ENCODE assay signal across 10 cellular contexts in the genomic region with DNA sequence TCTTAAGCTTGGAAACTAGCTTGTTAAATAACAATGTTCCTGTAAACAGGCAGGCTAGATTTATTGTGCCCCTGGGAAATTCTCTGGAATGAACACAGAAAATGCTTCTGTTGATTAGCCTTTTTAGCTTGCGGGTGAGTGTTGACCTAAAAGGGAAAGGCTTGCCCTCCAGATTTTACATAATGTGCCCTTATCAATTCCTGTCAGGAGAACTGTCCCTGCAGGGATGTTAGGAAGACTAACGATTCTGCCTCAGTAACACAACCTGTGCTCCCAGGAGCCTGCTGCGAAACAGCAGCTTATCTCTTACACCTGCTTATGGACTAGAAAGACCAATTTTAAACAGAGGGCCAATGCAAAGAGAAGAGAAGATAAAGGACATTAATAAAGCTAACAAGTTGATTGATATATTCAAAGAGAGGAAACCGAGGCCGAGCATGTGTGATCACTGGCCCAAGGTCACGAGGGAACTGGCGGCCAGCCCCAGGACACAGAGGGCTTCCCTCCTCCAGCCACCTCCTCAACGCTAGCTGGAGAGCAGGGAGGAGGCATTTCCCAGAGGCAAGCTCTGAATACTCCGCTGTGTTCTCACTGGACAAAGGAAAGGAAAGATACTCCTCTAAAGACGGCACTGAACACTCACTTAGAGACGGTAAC. TPM values are rescaled to one million over a fixed set of nuclear protein-coding genes. Genes with fewer than 3 reads are reported as not detected.
DNase-seq lines count a peak whose midpoint lies in the region; ATAC-seq, FAIRE-seq and TF ChIP-seq lines count a peak whose summit lies in the region.
"Had no signal": no experiment of that assay in that cellular context is flagged by ENCODE, and none has a peak within 500 bp of the region (broad histone marks: within the 10 kb centered on the region; RNA-seq: fewer than 3 reads in every experiment).

No MANE protein-coding gene starts in this region.

- POLR2A ChIA-PET in HepG2 (lab: Yijun Ruan, JAX): no interaction called here

- no peak overlapping the region for H3K27ac ChIP-seq in liver (ENCODE audit: low read depth in 1 of 2, low read length in 2 of 2)
- no peak overlapping the region for H3K27ac ChIP-seq in HepG2 (ENCODE audit: extremely low read length, insufficient read depth, low read length)
- peak overlapping the region in 1 of 2 donors; percentile 18 for H3K27ac ChIP-seq in ovary

- H3K9me3 ChIP-seq in liver (ENCODE audit: control insufficient read depth in 4 of 4, low read length in 3 of 4) (no peaks in the 10 kb centered on the region), HepG2 (ENCODE audit: low read length) (no peaks in the 10 kb centered on the region), ovary (no peaks in the 10 kb centered on the region)

- no peak overlapping the region for H3K4me2 ChIP-seq in HepG2 (ENCODE audit: low read depth, low read length)

- FAIRE-seq in HepG2 (lab: Jason Lieb, UNC): no peak
- FAIRE-seq: urothelium cell line had no signal

- H2AFZ ChIP-seq in HepG2 (ENCODE audit: low read length): no peak overlapping the region

- H3K4me1 ChIP-seq in liver (ENCODE audit: control insufficient read depth in 4 of 4, insufficient read depth in 4 of 4, low read length in 3 of 4) (no peaks in the 10 kb centered on the region), HepG2 (ENCODE audit: insufficient read depth, low read length) (no peaks in the 10 kb centered on the region), ovary (ENCODE audit: insufficient read depth) (peaks cover 5% of the 10 kb centered on the region)

- DNase-seq in HepG2 (ENCODE audit: low spot score) (no peak), Right ventricle myocardium superior (peak; percentile 64), ovary (peak; percentile 56 to 83 (median 64)), NCI-H187 (lab: John Stamatoyannopoulos, UW) (no peak), NCI-H446 treated with DMSO at 0.1 percent for 48 hours (lab: John Stamatoyannopoulos, UW) (no peak)
- DNase-seq: NCI-H1048 had no signal

- H3K9ac ChIP-seq in liver (ENCODE audit: low read depth in 1 of 2, low read length in 2 of 2) (no peak overlapping the region), HepG2 (ENCODE audit: insufficient read depth, low read depth, low read length) (no peak overlapping the region)

- H3K36me3 ChIP-seq in liver (ENCODE audit: control insufficient read depth in 4 of 4, insufficient read depth in 3 of 4, low read depth in 1 of 4, low read length in 3 of 4): no peaks in the 10 kb centered on the region
- H3K36me3 ChIP-seq in HepG2 (replicated peaks in 1 of 2; ENCODE audit: control insufficient read depth in 1 of 2, insufficient read depth in 2 of 2, low read length in 2 of 2): no peaks in the 10 kb centered on the region
- no peaks in the 10 kb centered on the region for H3K36me3 ChIP-seq in ovary

- TF ChIP-seq EP300 in HepG2 (IDR thresholded peaks at IDR 0.05; ENCODE audit: low read depth in 2 of 2, low read length in 2 of 2) (no peak), HepG2 (CRISPR knock-in tag; IDR thresholded peaks at IDR 0.05; ENCODE audit: borderline replicate concordance) (no peak), ovary (IDR thresholded peaks at IDR 0.05) (no peak)

- no peak for TF ChIP-seq CTCF in liver (IDR thresholded peaks at IDR 0.05; ENCODE audit: low read depth, low read length, missing input control)
- TF ChIP-seq CTCF in HepG2 (CRISPR knock-in tag; IDR thresholded peaks at IDR 0.05): no peak
- TF ChIP-seq CTCF in ovary (IDR thresholded peaks at IDR 0.05): no peak

- CTCF ChIA-PET in HepG2 (lab: Yijun Ruan, JAX; ENCODE audit: low intra/inter-chr PET ratio, low total read pairs): no interaction called here

- intact Hi-C loops in HepG2 (cut with micrococcal nuclease; ENCODE audit: unreplicated experiment): no loop called here
- intact Hi-C loops in Right ventricle myocardium superior (cut with DNase I): loop anchor here (5.0 kb wide), 1 partner anchor 57 kb away; no protein-coding TSS in a partner anchor
- intact Hi-C loops in ovary (cut with DNase I): loop anchor here in 1 of 4 donors (5.0 kb wide), 1 partner anchor 48 kb away; a partner anchor contains a TSS

- no peaks in the 10 kb centered on the region for H3K79me2 ChIP-seq in HepG2 (ENCODE audit: insufficient read depth, low read length)

- no peak for TF ChIP-seq POLR2A in HepG2 (IDR thresholded peaks at IDR 0.05; ENCODE audit: insufficient read depth in 1 of 2, low read depth in 2 of 2, low read length in 2 of 2)
- no peak for TF ChIP-seq POLR2A in ovary (IDR thresholded peaks at IDR 0.05)

- ATAC-seq in HepG2 (no peak), Right ventricle myocardium superior (ENCODE audit: poor library complexity) (peak; percentile 70), GM21737 (IDR thresholded peaks at IDR 0.05; ENCODE audit: unreplicated experiment) (no peak), GM19023 (IDR thresholded peaks at IDR 0.05; ENCODE audit: unreplicated experiment) (no peak)

- in situ Hi-C loops in HepG2 (cut with HindIII; ENCODE audit: extremely low pct_ligation_motif_present, low pct_unique_long_range_greater_than_20kb): no loop called here

- H4K20me1 ChIP-seq in HepG2 (ENCODE audit: insufficient read depth, low read length): no peaks in the 10 kb centered on the region; the same call in 1 of the 2 replicates

- no TSS peak for BruUV-seq in HepG2 (replicated peaks; lab: Mats Ljungman, UMichigan)

- no peak for TF ChIP-seq RAD21 in liver (IDR thresholded peaks at IDR 0.05)
- no peak for TF ChIP-seq RAD21 in HepG2 (CRISPR knock-in tag; IDR thresholded peaks at IDR 0.05)

- H3K4me3 ChIP-seq in liver (ENCODE audit: low read depth in 1 of 3, low read length in 3 of 3) (no peak overlapping the region), HepG2 (replicated peaks in 1 of 3; ENCODE audit: insufficient read depth in 1 of 3, low read depth in 2 of 3, low read length in 3 of 3) (no peak overlapping the region), ovary (peak overlapping the region; percentile 1)

- 69% methylated on average over 11 of the region's 11 CpGs for WGBS in liver
- WGBS in HepG2 (ENCODE audit: low lambda C conversion rate): 45% methylated on average over 10 of the region's 11 CpGs
- WGBS in ovary, 3 donors: 1 to 4% (median 3%) methylated on average over 11 of the region's 11 CpGs

- H3K27me3 ChIP-seq in liver (ENCODE audit: control insufficient read depth in 4 of 4, insufficient read depth in 4 of 4, low read length in 3 of 4): no peaks in the 10 kb centered on the region
- peaks cover 1 to 21% of the 10 kb centered on the region in 2 experiments for H3K27me3 ChIP-seq in HepG2 (ENCODE audit: control insufficient read depth in 1 of 2, insufficient read depth in 2 of 2, low read length in 2 of 2)
- H3K27me3 ChIP-seq in ovary: no peaks in the 10 kb centered on the region

TF ChIP-seq in liver, 16 proteins besides CTCF, POLR2A, EP300 and RAD21 (continues in another document):
- TF ChIP-seq NR2F2 (IDR thresholded peaks at IDR 0.05) (peak; percentile 58), HNF4A (conservative IDR thresholded peaks at IDR 0.05) (no peak)

TF ChIP-seq in HepG2, 621 proteins besides CTCF, POLR2A, EP300 and RAD21 (continues in another document):
- TF ChIP-seq, protein P1, sequence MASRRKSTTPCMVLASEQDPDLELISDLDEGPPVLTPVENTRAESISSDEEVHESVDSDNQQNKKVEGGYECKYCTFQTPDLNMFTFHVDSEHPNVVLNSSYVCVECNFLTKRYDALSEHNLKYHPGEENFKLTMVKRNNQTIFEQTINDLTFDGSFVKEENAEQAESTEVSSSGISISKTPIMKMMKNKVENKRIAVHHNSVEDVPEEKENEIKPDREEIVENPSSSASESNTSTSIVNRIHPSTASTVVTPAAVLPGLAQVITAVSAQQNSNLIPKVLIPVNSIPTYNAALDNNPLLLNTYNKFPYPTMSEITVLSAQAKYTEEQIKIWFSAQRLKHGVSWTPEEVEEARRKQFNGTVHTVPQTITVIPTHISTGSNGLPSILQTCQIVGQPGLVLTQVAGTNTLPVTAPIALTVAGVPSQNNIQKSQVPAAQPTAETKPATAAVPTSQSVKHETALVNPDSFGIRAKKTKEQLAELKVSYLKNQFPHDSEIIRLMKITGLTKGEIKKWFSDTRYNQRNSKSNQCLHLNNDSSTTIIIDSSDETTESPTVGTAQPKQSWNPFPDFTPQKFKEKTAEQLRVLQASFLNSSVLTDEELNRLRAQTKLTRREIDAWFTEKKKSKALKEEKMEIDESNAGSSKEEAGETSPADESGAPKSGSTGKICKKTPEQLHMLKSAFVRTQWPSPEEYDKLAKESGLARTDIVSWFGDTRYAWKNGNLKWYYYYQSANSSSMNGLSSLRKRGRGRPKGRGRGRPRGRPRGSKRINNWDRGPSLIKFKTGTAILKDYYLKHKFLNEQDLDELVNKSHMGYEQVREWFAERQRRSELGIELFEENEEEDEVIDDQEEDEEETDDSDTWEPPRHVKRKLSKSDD (CRISPR knock-in tag; IDR thresholded peaks at IDR 0.05; ENCODE audit: low read depth): no peak

RNA-seq across cellular contexts. Expression of a gene that starts 48.4 kb away (rescaled TPM):
- total RNA-seq in liver (10 to 100 TPM; 13.5 to 40.4 TPM), HepG2 (2016; rRNA removed; fragmentation: Illumina TruSeq; extraction: Trizol) (25.9 and 37.2 TPM in 2 replicates), Right ventricle myocardium superior (104 TPM), ovary (100 to 1,000 TPM in 2 of 7 donors, 10 to 100 TPM in 5; 60.7 to 150 (median 81.0) TPM)
- polyA plus RNA-seq in liver (10 to 100 TPM; 12.6 to 20.2 TPM), HepG2 (2011; rRNA removed) (24.7 and 27.1 TPM in 2 replicates), ovary (10 to 100 TPM; 25.3 to 67.9 TPM)
- 16.0 and 19.2 TPM in 2 replicates for total RNA-seq in HepG2 (2016; cell fraction: cytosol; rRNA removed; fragmentation: Illumina TruSeq; extraction: Trizol; ENCODE audit: low read depth)
- 23.9 and 35.3 TPM in 2 replicates for total RNA-seq in HepG2 (2016; cell fraction: insoluble cytoplasmic fraction; rRNA removed; fragmentation: Illumina TruSeq; extraction: Trizol)
- total RNA-seq in HepG2 (2016; cell fraction: membrane; rRNA removed; fragmentation: Illumina TruSeq; extraction: Trizol): 14.1 and 17.3 TPM in 2 replicates
- 32.5 and 44.1 TPM in 2 replicates for total RNA-seq in HepG2 (2016; cell fraction: nucleus; rRNA removed; fragmentation: Illumina TruSeq; extraction: Trizol)
- 13.9 and 20.4 TPM in 2 replicates for polyA plus RNA-seq in HepG2 (2011; cell fraction: cytosol; rRNA removed)
- polyA plus RNA-seq in HepG2 (2011; cell fraction: nucleus; rRNA removed): 17.6 and 17.9 TPM in 2 replicates
- 20.7 and 23.9 TPM in 2 replicates for polyA plus RNA-seq in HepG2 (2012)
- 0.76 and 0.90 TPM in 2 replicates for polyA plus RNA-seq in HepG2 (2016; cell fraction: cytosol; fragmentation: Illumina TruSeq; extraction: Trizol; ENCODE audit: low read depth)
- polyA plus RNA-seq in HepG2 (2016; cell fraction: insoluble cytoplasmic fraction; fragmentation: Illumina TruSeq; extraction: Trizol; ENCODE audit: low read depth): 33.8 and 36.8 TPM in 2 replicates
- 2.9 and 3.8 TPM in 2 replicates for polyA plus RNA-seq in HepG2 (2016; cell fraction: membrane; fragmentation: Illumina TruSeq; extraction: Trizol; ENCODE audit: low read depth)
- polyA plus RNA-seq in HepG2 (2016; cell fraction: nucleus; fragmentation: Illumina TruSeq; extraction: Trizol; ENCODE audit: insufficient read depth, low read depth): 29.5 and 33.1 TPM in 2 replicates
- 27.9 and 33.8 TPM in 2 replicates for polyA minus RNA-seq in HepG2 (2011; rRNA and poly(A)+ RNA removed; ENCODE audit: low replicate concordance)
- 24.0 and 34.0 TPM in 2 replicates for polyA minus RNA-seq in HepG2 (2011; cell fraction: cytosol; rRNA and poly(A)+ RNA removed)
- polyA minus RNA-seq in HepG2 (2011; cell fraction: nucleus; rRNA and poly(A)+ RNA removed): 74.8 and 91.5 TPM in 2 replicates

Comparison
In these comparisons a context has a peak if more than half of its experiments do, and no peak if none do; other contexts are left out.
1. DNase-seq: peak in Right ventricle myocardium superior (single experiment) and ovary (5 of 5); none in HepG2 (single experiment), NCI-H187 (0 of 2) and NCI-H446 treated with DMSO at 0.1 percent for 48 hours (single experiment).